ENCODE assay signal across 1 cellular context in genomic region chr7:77409005-77409738, GRCh38.
A peak's percentile ranks its signal among the peaks of the same experiment; 100 is the strongest.
TF ChIP-seq lines count a peak whose summit lies in the region.

No MANE protein-coding gene starts in this region.

TF ChIP-seq in HepG2, 621 proteins besides CTCF, POLR2A, EP300 and RAD21 (continued from another document and continues in another):
- TF ChIP-seq HNF1A (IDR thresholded peaks at IDR 0.05; ENCODE audit: low read depth) (no peak), HNF1A (CRISPR knock-in tag; IDR thresholded peaks at IDR 0.05; ENCODE audit: borderline replicate concordance) (no peak; the same call in 1 of the 2 replicates), ZBTB1 (CRISPR knock-in tag; IDR thresholded peaks at IDR 0.05; ENCODE audit: borderline replicate concordance) (no peak), ZNF780A (CRISPR knock-in tag; IDR thresholded peaks at IDR 0.05) (no peak), ZNF496 (CRISPR knock-in tag; IDR thresholded peaks at IDR 0.05; ENCODE audit: insufficient replicate concordance) (no peak), PRDM10 (CRISPR knock-in tag; IDR thresholded peaks at IDR 0.05; ENCODE audit: low read depth) (no peak), TP53 (CRISPR knock-in tag; conservative IDR thresholded peaks at IDR 0.05) (no peak), POGK (CRISPR knock-in tag; conservative IDR thresholded peaks at IDR 0.05) (no peak), ZNF749 (CRISPR knock-in tag; IDR thresholded peaks at IDR 0.05; ENCODE audit: borderline replicate concordance) (no peak), ZZZ3 (CRISPR knock-in tag; IDR thresholded peaks at IDR 0.05; ENCODE audit: borderline replicate concordance) (no peak), ZFAT (CRISPR knock-in tag; conservative IDR thresholded peaks at IDR 0.05) (no peak), TCF12 (IDR thresholded peaks at IDR 0.05) (no peak), TCF12 (CRISPR knock-in tag; IDR thresholded peaks at IDR 0.05) (no peak), PHF5A (CRISPR knock-in tag; IDR thresholded peaks at IDR 0.05; ENCODE audit: low read depth, unreplicated experiment) (no peak), RARA (CRISPR knock-in tag; IDR thresholded peaks at IDR 0.05) (peak; percentile 9; the same call in 1 of the 2 replicates), ARID3A (IDR thresholded peaks at IDR 0.05; ENCODE audit: low read depth, low read length) (peak; percentile 13; the same call in 1 of the 2 replicates), HOXD1 (CRISPR knock-in tag; IDR thresholded peaks at IDR 0.05) (no peak), ZNF234 (CRISPR knock-in tag; conservative IDR thresholded peaks at IDR 0.05) (no peak), ZNF800 (CRISPR knock-in tag; IDR thresholded peaks at IDR 0.05) (no peak), ZBTB42 (CRISPR knock-in tag; IDR thresholded peaks at IDR 0.05) (no peak), ZNF44 (CRISPR knock-in tag; IDR thresholded peaks at IDR 0.05) (no peak), UBTF (CRISPR knock-in tag; IDR thresholded peaks at IDR 0.05) (no peak), IRF9 (CRISPR knock-in tag; IDR thresholded peaks at IDR 0.05; ENCODE audit: borderline replicate concordance) (no peak), DRAP1 (CRISPR knock-in tag; IDR thresholded peaks at IDR 0.05) (no peak), ZFP82 (CRISPR knock-in tag; IDR thresholded peaks at IDR 0.05; ENCODE audit: borderline replicate concordance) (no peak), ARNT (IDR thresholded peaks at IDR 0.05) (no peak), CC2D1A (CRISPR knock-in tag; IDR thresholded peaks at IDR 0.05) (no peak), SIN3A (IDR thresholded peaks at IDR 0.05; ENCODE audit: borderline replicate concordance, low read depth, low read length) (no peak), NFYB (CRISPR knock-in tag; IDR thresholded peaks at IDR 0.05) (no peak), ZNF224 (CRISPR knock-in tag; IDR thresholded peaks at IDR 0.05) (no peak), ZNF329 (CRISPR knock-in tag; IDR thresholded peaks at IDR 0.05; ENCODE audit: low read depth) (no peak), HDAC6 (IDR thresholded peaks at IDR 0.05; ENCODE audit: low read depth, low read length) (no peak), ZNF569 (CRISPR knock-in tag; IDR thresholded peaks at IDR 0.05; ENCODE audit: borderline replicate concordance) (no peak), STAG1 (CRISPR knock-in tag; IDR thresholded peaks at IDR 0.05) (peak; percentile 8; the same call in 1 of the 2 replicates), SCMH1 (CRISPR knock-in tag; IDR thresholded peaks at IDR 0.05; ENCODE audit: borderline replicate concordance) (no peak), CBX5 (CRISPR knock-in tag; IDR thresholded peaks at IDR 0.05; ENCODE audit: borderline replicate concordance) (no peak), ZNF605 (CRISPR knock-in tag; IDR thresholded peaks at IDR 0.05) (no peak), ZBTB49 (CRISPR knock-in tag; IDR thresholded peaks at IDR 0.05; ENCODE audit: borderline replicate concordance) (no peak), SP4 (CRISPR knock-in tag; IDR thresholded peaks at IDR 0.05) (no peak), HOXA7 (CRISPR knock-in tag; IDR thresholded peaks at IDR 0.05) (no peak), FOSL1 (CRISPR knock-in tag; IDR thresholded peaks at IDR 0.05; ENCODE audit: borderline replicate concordance) (peak; percentile 58; the same call in 1 of the 2 replicates), ZNF260 (CRISPR knock-in tag; IDR thresholded peaks at IDR 0.05; ENCODE audit: borderline replicate concordance, low read depth) (no peak), ASH2L (IDR thresholded peaks at IDR 0.05; ENCODE audit: insufficient read length, low read depth, low read length) (no peak), TCF7L2 (IDR thresholded peaks at IDR 0.05; ENCODE audit: low read depth, low read length) (peak; percentile 74; the same call in 1 of the 2 replicates)
